12 cellular contexts compared by ENCODE assay signal in genomic region chr3:58535531-58536500, GRCh38. TPM values are rescaled to one million over a fixed set of nuclear protein-coding genes. Genes with fewer than 3 reads are reported as not detected.
DNase-seq lines count a peak whose midpoint lies in the region; ATAC-seq and TF ChIP-seq lines count a peak whose summit lies in the region.
"Had no signal": no experiment of that assay in that cellular context is flagged by ENCODE, and none has a peak within 500 bp of the region (broad histone marks: within the 10 kb centered on the region; RNA-seq: fewer than 3 reads in every experiment).

No MANE protein-coding gene starts in this region.

- TF ChIP-seq POLR2A in esophagus squamous epithelium (IDR thresholded peaks at IDR 0.05) = no peak

- H3K4me2 ChIP-seq in neural progenitor cell = no peak overlapping the region

- WGBS in esophagus squamous epithelium, 2 donors = 7 to 13% methylated on average over 2 of the region's 2 CpGs

- no peak overlapping the region for H3K9ac ChIP-seq in neural progenitor cell

- ATAC-seq in HG02884 (IDR thresholded peaks at IDR 0.05; ENCODE audit: unreplicated experiment) = no peak

- H3K36me3 ChIP-seq in esophagus squamous epithelium (peaks cover 0 to 36% (median 0%) of the 10 kb centered on the region in 3 donors), neural progenitor cell (no peaks in the 10 kb centered on the region)

- H3K27me3 Mint-ChIP-seq in neural progenitor cell (ENCODE audit: insufficient read depth, low read depth) = no peaks in the 10 kb centered on the region
- H3K27me3 Mint-ChIP-seq: CD8-positive, alpha-beta memory T cell had no signal

- no peak for TF ChIP-seq CTCF in AG10803 (conservative IDR thresholded peaks at IDR 0.05; ENCODE audit: low read length)
- no peak for TF ChIP-seq CTCF in esophagus squamous epithelium (IDR thresholded peaks at IDR 0.05)
- no peak for TF ChIP-seq CTCF in neural progenitor cell (IDR thresholded peaks at IDR 0.05)

- H3K79me2 ChIP-seq in neural progenitor cell (ENCODE audit: low read depth) = no peaks in the 10 kb centered on the region

- H2AFZ ChIP-seq in neural progenitor cell (replicated peaks) = no peak overlapping the region

- H3K4me3 Mint-ChIP-seq in neural progenitor cell = no peak overlapping the region
- H3K4me3 Mint-ChIP-seq: activated T-helper 1 cell treated with anti-CD3 and anti-CD28 coated beads, Interleukin-12 subunit alpha, Interleukin-12 subunit beta, Interleukin-2, Interleukin-4 antibody, amounts not matched to agents 30 ng/mL and 10 ng/mL and 1 ng/mL, durations not matched to agents 14 hours and 24 hours and 36 hours had no signal

- H3K4me1 Mint-ChIP-seq in neural progenitor cell = peaks cover 31% of the 10 kb centered on the region

- no peaks in the 10 kb centered on the region for H4K20me1 ChIP-seq in neural progenitor cell (ENCODE audit: low read depth)

- intact Hi-C loops in esophagus squamous epithelium (cut with DNase I) = no loop called here

- H3K4me3 ChIP-seq in AG10803 (ENCODE audit: low read length) (peak overlapping the region; percentile 23; the same call in 1 of the 2 replicates), esophagus squamous epithelium (peak overlapping the region in 2 of 4 donors; percentile 30 to 56), neural progenitor cell (no peak overlapping the region)

- H3K27me3 ChIP-seq in esophagus squamous epithelium (no peaks in the 10 kb centered on the region), neural progenitor cell (no peaks in the 10 kb centered on the region)

- H3K9me3 ChIP-seq in esophagus squamous epithelium (no peaks in the 10 kb centered on the region), neural progenitor cell (ENCODE audit: low read depth) (no peaks in the 10 kb centered on the region)

- no peaks in the 10 kb centered on the region for H3F3A ChIP-seq in neural progenitor cell (ENCODE audit: low read depth)

- peak; percentile 23 for DNase-seq in AG10803 (ENCODE audit: low read depth)
- DNase-seq in NCI-H2029 (lab: John Stamatoyannopoulos, UW) = peak; percentile 11
- DNase-seq in esophagus squamous epithelium (lab: John Stamatoyannopoulos, UW) = no peak
- DNase-seq in neural progenitor cell (ENCODE audit: low spot score) = no peak
- no peak for DNase-seq in NCI-H1417 (lab: John Stamatoyannopoulos, UW)
- no peak for DNase-seq in activated effector memory CD4-positive, alpha-beta T cell treated with anti-CD3 and anti-CD28 coated beads, Interleukin-2, amount 50 U/mL, for 16 hours
- no peak for DNase-seq in NCI-H2196 treated with DMSO at 0.1 percent for 48 hours (lab: John Stamatoyannopoulos, UW; ENCODE audit: unreplicated experiment)
- DNase-seq: CD8-positive, alpha-beta memory T cell; NCI-H1105 treated with DMSO at 0.1 percent for 48 hours; T-helper 1 cell had no signal

- H3K27ac ChIP-seq in esophagus squamous epithelium (peak overlapping the region in 3 of 4 donors; percentile 73 to 88 (median 81)), neural progenitor cell (no peak overlapping the region)

- H3K9me3 Mint-ChIP-seq in neural progenitor cell = peaks cover 2% of the 10 kb centered on the region
- H3K9me3 Mint-ChIP-seq: activated T-helper 1 cell treated with anti-CD3 and anti-CD28 coated beads, Interleukin-12 subunit alpha, Interleukin-12 subunit beta, Interleukin-2, Interleukin-4 antibody, amounts not matched to agents 30 ng/mL and 10 ng/mL and 1 ng/mL, durations not matched to agents 14 hours and 24 hours and 36 hours; CD8-positive, alpha-beta memory T cell had no signal

- peaks cover 23 to 53% (median 37%) of the 10 kb centered on the region in 3 donors for H3K4me1 ChIP-seq in esophagus squamous epithelium
- H3K4me1 ChIP-seq in neural progenitor cell = peaks cover 11% of the 10 kb centered on the region

- H3K36me3 Mint-ChIP-seq in neural progenitor cell = no peaks in the 10 kb centered on the region
- H3K36me3 Mint-ChIP-seq: CD8-positive, alpha-beta memory T cell had no signal

- H3K27ac Mint-ChIP-seq in neural progenitor cell = peak overlapping the region; percentile 21
- H3K27ac Mint-ChIP-seq: activated T-helper 1 cell treated with anti-CD3 and anti-CD28 coated beads, Interleukin-12 subunit alpha, Interleukin-12 subunit beta, Interleukin-2, Interleukin-4 antibody, amounts not matched to agents 30 ng/mL and 10 ng/mL and 1 ng/mL, durations not matched to agents 14 hours and 24 hours and 36 hours had no signal

RNA-seq across cellular contexts. Expression of gene ACOX2, which starts 1.2 kb away (rescaled TPM):
- total RNA-seq in esophagus squamous epithelium = 10 to 100 TPM in 2 of 4 donors, 1 to 10 TPM in 2; 5.3 to 14.1 (median 10.0) TPM
- 4.3 and 7.6 TPM in 2 replicates for total RNA-seq in neural progenitor cell (ENCODE audit: low replicate concordance)
- total RNA-seq: activated T-helper 1 cell treated with anti-CD3 and anti-CD28 coated beads, Interleukin-12 subunit alpha, Interleukin-12 subunit beta, Interleukin-2, Interleukin-4 antibody, amounts not matched to agents 30 ng/mL and 10 ng/mL and 1 ng/mL, durations not matched to agents 14 hours and 24 hours and 36 hours; CD8-positive, alpha-beta memory T cell had no signal

RNA-seq across cellular contexts. Expression of gene FAM107A, which starts 41.4 kb away (rescaled TPM):
- total RNA-seq in esophagus squamous epithelium = 10 to 100 TPM in 2 of 4 donors, 1 to 10 TPM in 2; 3.9 to 78.6 (median 10.8) TPM
- 0.11 and 0.71 TPM in 2 replicates for total RNA-seq in neural progenitor cell (ENCODE audit: low replicate concordance)
- total RNA-seq: activated T-helper 1 cell treated with anti-CD3 and anti-CD28 coated beads, Interleukin-12 subunit alpha, Interleukin-12 subunit beta, Interleukin-2, Interleukin-4 antibody, amounts not matched to agents 30 ng/mL and 10 ng/mL and 1 ng/mL, durations not matched to agents 14 hours and 24 hours and 36 hours; CD8-positive, alpha-beta memory T cell had no signal

RNA-seq across cellular contexts. Expression of gene KCTD6, which starts 43.9 kb away (rescaled TPM):
- 10 to 100 TPM in 3 of 4 donors, 1 to 10 TPM in 1; 8.3 to 24.6 (median 16.2) TPM for total RNA-seq in esophagus squamous epithelium
- total RNA-seq in neural progenitor cell (ENCODE audit: low replicate concordance) = 29.3 and 39.6 TPM in 2 replicates

Comparison
In these comparisons a context has a peak if more than half of its experiments do, and no peak if none do; other contexts are left out.
1. DNase-seq: peak in AG10803 (single experiment) and NCI-H2029 (single experiment); none in esophagus squamous epithelium (single experiment), neural progenitor cell (single experiment), NCI-H1417 (0 of 3), activated effector memory CD4-positive, alpha-beta T cell treated with anti-CD3 and anti-CD28 coated beads, Interleukin-2, amount 50 U/mL, for 16 hours (single experiment) and NCI-H2196 treated with DMSO at 0.1 percent for 48 hours (single experiment).